Comparison of ENCODE assay signal across 13 cellular contexts in genomic region chr10:76113952-76114351, GRCh38.
DNase-seq lines count a peak whose midpoint lies in the region; ATAC-seq lines count a peak whose summit lies in the region.
"Had no signal": no experiment of that assay in that cellular context is flagged by ENCODE, and none has a peak within 500 bp of the region (broad histone marks: within the 10 kb centered on the region; RNA-seq: fewer than 3 reads in every experiment).

No MANE protein-coding gene starts in this region.

- H3K27ac ChIP-seq in mesenchymal stem cell (ENCODE audit: low read length, poor library complexity, severe bottlenecking) = no peak overlapping the region

- H3K9me3 ChIP-seq in mesenchymal stem cell (ENCODE audit: control insufficient read depth, low read length) = no peaks in the 10 kb centered on the region

- no peak overlapping the region for H4K91ac ChIP-seq in mesenchymal stem cell (ENCODE audit: low read length)

- no peak overlapping the region for H3K23ac ChIP-seq in mesenchymal stem cell (ENCODE audit: low read length in 2 of 2)

- H3K4ac ChIP-seq in mesenchymal stem cell (ENCODE audit: low read depth in 1 of 2, low read length in 2 of 2) = peak overlapping the region; percentile 60 to 92

- H2BK15ac ChIP-seq in mesenchymal stem cell (ENCODE audit: low read depth, poor library complexity, severe bottlenecking) = peak overlapping the region; percentile 35

- H3K14ac ChIP-seq in mesenchymal stem cell (ENCODE audit: low read length in 2 of 2) = peak overlapping the region in 1 of 2 experiments; percentile 69

- no peak overlapping the region for H2AFZ ChIP-seq in mesenchymal stem cell (ENCODE audit: low read depth, low read length)

- H2BK5ac ChIP-seq in mesenchymal stem cell (ENCODE audit: low read depth, low read length, poor library complexity, severe bottlenecking) = no peak overlapping the region

- no peak overlapping the region for H4K8ac ChIP-seq in mesenchymal stem cell (ENCODE audit: low read length)

- no peaks in the 10 kb centered on the region for H3K27me3 ChIP-seq in mesenchymal stem cell (ENCODE audit: control insufficient read depth in 1 of 2, insufficient read depth in 1 of 2, low read length in 2 of 2)

- H3K9ac ChIP-seq in mesenchymal stem cell (ENCODE audit: low read length) = no peak overlapping the region

- no peak overlapping the region for H2AK5ac ChIP-seq in mesenchymal stem cell (ENCODE audit: low read length, severe bottlenecking)

- WGBS in mesenchymal stem cell = 33% methylated on average over 2 of the region's 4 CpGs

- no peak overlapping the region for H3K4me2 ChIP-seq in mesenchymal stem cell (ENCODE audit: low read length, poor library complexity, severe bottlenecking)

- no peak overlapping the region for H2BK120ac ChIP-seq in mesenchymal stem cell (ENCODE audit: low read depth, low read length)

- H2BK12ac ChIP-seq in mesenchymal stem cell (ENCODE audit: low read length in 2 of 2) = peak overlapping the region; percentile 78 to 95

- intact Hi-C loops in Right ventricle myocardium superior (cut with DNase I) = no loop called here

- peak; percentile 13 for DNase-seq in COLO829 (ENCODE audit: low spot score)
- peak; percentile 38 for DNase-seq in HT1080 (ENCODE audit: low read depth)
- peak; percentile 40 for DNase-seq in amniotic epithelial cell (ENCODE audit: low read depth)
- peak; percentile 15 for DNase-seq in mesenchymal stem cell
- no peak for DNase-seq in pons (ENCODE audit: low spot score)
- DNase-seq in KG1 (lab: John Stamatoyannopoulos, UW) = no peak
- no peak for DNase-seq in Right ventricle myocardium superior
- DNase-seq: activated CD4-positive, alpha-beta memory T cell treated with anti-CD3 and anti-CD28 coated beads for 36 hours; activated effector memory CD4-positive, alpha-beta T cell treated with anti-CD3 and anti-CD28 coated beads, Interleukin-2, amount 50 U/mL, for 16 hours; GDM1; naive thymus-derived CD8-positive, alpha-beta T cell; T-helper 2 cell had no signal

- no peak overlapping the region for H3K4me3 ChIP-seq in mesenchymal stem cell (ENCODE audit: insufficient read depth in 1 of 2, low read depth in 1 of 2, low read length in 2 of 2)

- no peaks in the 10 kb centered on the region for H3K79me1 ChIP-seq in mesenchymal stem cell (replicated peaks; ENCODE audit: low read length, poor library complexity, severe bottlenecking)

- no peaks in the 10 kb centered on the region for H3K36me3 ChIP-seq in mesenchymal stem cell (ENCODE audit: control insufficient read depth in 1 of 2, insufficient read depth in 2 of 2, low read depth in 1 of 2, low read length in 2 of 2)

- H3K18ac ChIP-seq in mesenchymal stem cell (ENCODE audit: low read depth in 1 of 2, low read length in 2 of 2) = peak overlapping the region in 1 of 2 experiments; percentile 68

- peaks cover 3% of the 10 kb centered on the region for H3K4me1 ChIP-seq in mesenchymal stem cell (ENCODE audit: control insufficient read depth, insufficient read depth, low read depth, low read length)

- no peak for ATAC-seq in Right ventricle myocardium superior (ENCODE audit: poor library complexity)
- no peak for ATAC-seq in HG02870 (IDR thresholded peaks at IDR 0.05; ENCODE audit: unreplicated experiment)
- ATAC-seq: naive thymus-derived CD8-positive, alpha-beta T cell had no signal

Comparison
In these comparisons a context has a peak if more than half of its experiments do, and no peak if none do; other contexts are left out.
1. DNase-seq: peak in COLO829 (single experiment), HT1080 (single experiment), amniotic epithelial cell (single experiment) and mesenchymal stem cell (single experiment); none in pons (single experiment), KG1 (single experiment) and Right ventricle myocardium superior (single experiment).